8 cellular contexts compared by ENCODE assay signal in the genomic region with DNA sequence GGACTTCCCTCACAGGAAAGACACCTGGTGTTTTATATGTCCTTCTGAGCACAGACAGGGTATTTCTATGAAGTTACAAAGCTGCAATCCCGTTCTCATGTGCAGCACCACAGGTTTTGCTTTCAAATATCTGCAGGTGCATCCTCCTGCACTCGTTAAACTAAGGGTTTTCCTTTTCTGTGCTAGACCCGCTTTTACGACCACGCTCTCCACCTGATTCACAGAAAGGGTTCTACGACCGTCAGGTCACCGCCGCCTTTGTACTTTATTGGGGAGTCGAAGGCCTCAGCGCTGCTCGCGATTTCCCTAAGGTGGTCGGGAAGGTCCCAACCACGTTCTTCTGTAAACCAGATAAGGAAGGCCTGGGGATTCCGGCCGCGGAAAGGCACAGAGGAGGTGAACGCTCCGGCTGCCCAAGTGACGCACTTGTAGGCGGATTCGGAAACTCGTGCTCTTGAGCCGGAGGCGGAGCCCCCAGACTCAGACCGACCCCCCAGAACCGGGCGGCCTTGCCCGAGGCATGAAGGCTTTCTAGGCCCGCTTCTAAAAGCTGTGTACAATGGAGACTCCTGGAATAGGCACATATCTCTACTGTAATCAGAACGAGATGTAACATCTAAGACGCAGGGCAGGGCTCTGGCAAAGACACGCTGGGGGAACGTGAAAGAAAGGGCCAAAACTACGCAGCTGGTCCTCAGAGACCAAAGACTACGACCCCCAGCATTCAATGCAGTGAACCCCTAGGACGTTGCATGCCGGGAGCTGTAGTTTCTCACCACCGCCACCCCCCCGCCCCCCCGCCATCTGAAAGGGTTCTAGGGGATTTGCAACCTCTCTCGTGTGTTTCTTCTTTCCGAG. TPM values are rescaled to one million over a fixed set of nuclear protein-coding genes. Genes with fewer than 3 reads are reported as not detected.
DNase-seq lines count a peak whose midpoint lies in the region; ATAC-seq and TF ChIP-seq lines count a peak whose summit lies in the region.

No MANE protein-coding gene starts in this region.

- H3K4me1 ChIP-seq in BE2C (no peaks in the 10 kb centered on the region), lower lobe of right lung (peaks cover 39% of the 10 kb centered on the region)

- DNase-seq in BE2C, result peak; percentile 83
- DNase-seq in HT1080 (ENCODE audit: low read depth), result peak; percentile 88
- peak; percentile 84 for DNase-seq in NK-92 treated with Interleukin-12 subunit alpha and Interleukin-12 subunit beta, amount 100 ng/mL, for 24 hours (lab: John Stamatoyannopoulos, UW)
- peak; percentile 60 to 75 for DNase-seq in activated CD8-positive, alpha-beta memory T cell treated with anti-CD3 and anti-CD28 coated beads for 4 hours (ENCODE audit: low read depth in 2 of 2)
- DNase-seq in effector CD8-positive, alpha-beta T cell (lab: John Stamatoyannopoulos, UW), result peak; percentile 72
- DNase-seq in lower lobe of right lung, result peak; percentile 90
- DNase-seq in stimulated activated CD4-positive, alpha-beta T cell treated with anti-CD3 and anti-CD28 coated beads, Interleukin-4, amount 100 ng/mL, for 48 hours (ENCODE audit: low read depth in 2 of 2), result peak; percentile 59 to 75

- intact Hi-C loops in lower lobe of right lung (cut with DNase I), result no loop called here

- H3K9me3 ChIP-seq in BE2C, result no peaks in the 10 kb centered on the region
- no peaks in the 10 kb centered on the region for H3K9me3 ChIP-seq in lower lobe of right lung

- TF ChIP-seq CTCF in BE2C (IDR thresholded peaks at IDR 0.05; ENCODE audit: low read depth, low read length) (no peak), lower lobe of right lung (IDR thresholded peaks at IDR 0.05) (no peak)

- peak overlapping the region; percentile 98 for H3K27ac ChIP-seq in lower lobe of right lung

- H3K27me3 ChIP-seq in BE2C, result no peaks in the 10 kb centered on the region
- H3K27me3 ChIP-seq in lower lobe of right lung (ENCODE audit: low read depth), result no peaks in the 10 kb centered on the region

- ATAC-seq in GM19397 (IDR thresholded peaks at IDR 0.05; ENCODE audit: unreplicated experiment) (peak; percentile 15), lower lobe of right lung (peak; percentile 78 to 80)

- H3K36me3 ChIP-seq in BE2C (peaks cover 28% of the 10 kb centered on the region), lower lobe of right lung (peaks cover 24% of the 10 kb centered on the region)

- H3K4me3 ChIP-seq in BE2C (ENCODE audit: low read depth, low read length) (peak overlapping the region; percentile 75), lower lobe of right lung (peak overlapping the region; percentile 85)

RNA-seq across cellular contexts. Expression of gene HSP90B1, which starts 0.9 kb away (rescaled TPM):
- polyA plus RNA-seq in BE2C (2012; ENCODE audit: insufficient read depth, insufficient read length, low read depth), result 228 TPM
- total RNA-seq in HT1080 (2014; rRNA removed; shearing (Covaris generic)), result 554 and 653 TPM in 2 replicates
- 617 and 658 TPM in 2 replicates for polyA plus RNA-seq in HT1080 (2015; cell fraction: cytosol; rRNA removed)
- polyA plus RNA-seq in HT1080 (2015; cell fraction: nucleus; rRNA removed), result 1,960 and 2,166 TPM in 2 replicates
- 666 TPM for total RNA-seq in lower lobe of right lung

RNA-seq across cellular contexts. Expression of gene TDG, which starts 36.4 kb away (rescaled TPM):
- 27.5 TPM for polyA plus RNA-seq in BE2C (2012; ENCODE audit: insufficient read depth, insufficient read length, low read depth)
- total RNA-seq in HT1080 (2014; rRNA removed; shearing (Covaris generic)), result 14.3 and 17.4 TPM in 2 replicates
- 13.4 and 14.1 TPM in 2 replicates for polyA plus RNA-seq in HT1080 (2015; cell fraction: cytosol; rRNA removed)
- polyA plus RNA-seq in HT1080 (2015; cell fraction: nucleus; rRNA removed), result 40.1 and 42.5 TPM in 2 replicates
- 19.7 TPM for total RNA-seq in lower lobe of right lung

Comparison
In these comparisons a context has a peak if more than half of its experiments do, and no peak if none do; other contexts are left out.
1. Peak in every context shown above with its lines: DNase-seq, ATAC-seq, H3K4me3 ChIP-seq and H3K27ac ChIP-seq.